1 cellular context compared by ENCODE assay signal in the genomic region with DNA sequence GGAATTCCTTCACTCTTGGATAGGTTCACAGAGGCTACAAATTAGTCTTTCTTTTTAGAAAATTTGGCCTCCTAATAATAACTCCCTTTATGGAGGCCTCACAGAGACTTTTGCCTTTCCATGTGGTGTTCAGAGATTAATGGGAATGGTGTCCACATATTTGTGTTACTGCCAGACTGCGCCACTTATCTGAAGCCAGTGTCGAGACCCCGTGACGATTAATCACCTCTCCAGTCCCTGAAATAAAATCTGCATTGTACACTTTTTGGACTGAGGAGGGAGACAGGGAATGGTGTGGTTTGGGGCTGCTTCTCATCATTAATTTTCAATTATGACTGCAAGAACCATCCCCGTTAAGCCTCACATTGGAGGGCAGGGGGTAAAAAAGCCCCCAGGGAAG.
TF ChIP-seq lines count a peak whose summit lies in the region.

No MANE protein-coding gene starts in this region.

TF ChIP-seq in IMR-90, 13 proteins besides CTCF, POLR2A, EP300 and RAD21 (continued from another document):
- TF ChIP-seq, protein P1, sequence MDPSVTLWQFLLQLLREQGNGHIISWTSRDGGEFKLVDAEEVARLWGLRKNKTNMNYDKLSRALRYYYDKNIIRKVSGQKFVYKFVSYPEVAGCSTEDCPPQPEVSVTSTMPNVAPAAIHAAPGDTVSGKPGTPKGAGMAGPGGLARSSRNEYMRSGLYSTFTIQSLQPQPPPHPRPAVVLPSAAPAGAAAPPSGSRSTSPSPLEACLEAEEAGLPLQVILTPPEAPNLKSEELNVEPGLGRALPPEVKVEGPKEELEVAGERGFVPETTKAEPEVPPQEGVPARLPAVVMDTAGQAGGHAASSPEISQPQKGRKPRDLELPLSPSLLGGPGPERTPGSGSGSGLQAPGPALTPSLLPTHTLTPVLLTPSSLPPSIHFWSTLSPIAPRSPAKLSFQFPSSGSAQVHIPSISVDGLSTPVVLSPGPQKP (IDR thresholded peaks at IDR 0.05; ENCODE audit: borderline replicate concordance, low read depth, low read length), result no peak
- no peak for TF ChIP-seq MAFK (IDR thresholded peaks at IDR 0.05; ENCODE audit: low read depth, low read length)
